ENCODE assay signal across 1 cellular context in genomic region chr1:44694863-44695478, GRCh38.
TF ChIP-seq lines count a peak whose summit lies in the region.

No MANE protein-coding gene starts in this region.

TF ChIP-seq in K562, 482 proteins besides CTCF, POLR2A, EP300 and RAD21:
- TF ChIP-seq HMG20B (CRISPR knock-in tag; IDR thresholded peaks at IDR 0.05): no peak
- no peak for TF ChIP-seq MECOM (CRISPR knock-in tag; IDR thresholded peaks at IDR 0.05)
- no peak for TF ChIP-seq CBFB (CRISPR knock-in tag; IDR thresholded peaks at IDR 0.05)
- no peak for TF ChIP-seq HDAC2 (IDR thresholded peaks at IDR 0.05)
- TF ChIP-seq TFAM (CRISPR knock-in tag; conservative IDR thresholded peaks at IDR 0.05): no peak
- TF ChIP-seq PTTG1 (tag; IDR thresholded peaks at IDR 0.05; ENCODE audit: low read depth): no peak
- TF ChIP-seq NRF1 (conservative IDR thresholded peaks at IDR 0.05 in 1 of 2, IDR thresholded peaks at IDR 0.05 in 1 of 2): no peak
- no peak for TF ChIP-seq SETDB1 (IDR thresholded peaks at IDR 0.05; ENCODE audit: low read length)
- no peak for TF ChIP-seq ZKSCAN1 (IDR thresholded peaks at IDR 0.05; ENCODE audit: low read depth, low read length)
- TF ChIP-seq ZNF668 (CRISPR knock-in tag; IDR thresholded peaks at IDR 0.05): no peak
- no peak for TF ChIP-seq ZFP30 (CRISPR knock-in tag; IDR thresholded peaks at IDR 0.05; ENCODE audit: borderline replicate concordance)
- TF ChIP-seq PRMT5 (CRISPR knock-in tag; IDR thresholded peaks at IDR 0.05): no peak
- no peak for TF ChIP-seq ZBTB8A (IDR thresholded peaks at IDR 0.05; ENCODE audit: partially characterized antibody)
- TF ChIP-seq ZFPM2 (CRISPR knock-in tag; IDR thresholded peaks at IDR 0.05): no peak
